ENCODE assay signal across 18 cellular contexts in the genomic region with DNA sequence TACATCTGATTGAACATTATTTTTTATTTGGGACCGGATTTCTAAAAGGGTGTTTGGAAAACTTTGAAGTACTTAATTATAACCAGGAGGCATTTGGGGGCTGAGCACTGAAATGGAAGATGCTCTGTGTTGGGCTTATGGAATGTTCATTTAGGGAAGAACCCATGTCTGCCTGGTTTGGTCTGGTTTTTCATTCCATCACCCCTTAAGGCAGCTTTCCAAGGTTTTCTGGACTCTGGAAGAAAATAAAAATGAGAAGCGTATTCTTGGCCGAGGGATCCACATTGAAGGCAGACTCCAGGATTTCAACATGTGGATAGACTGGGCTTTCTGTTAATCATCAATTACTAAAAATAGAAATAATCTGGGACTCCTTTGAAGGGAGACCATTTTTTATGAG.
DNase-seq lines count a peak whose midpoint lies in the region; ATAC-seq, FAIRE-seq and TF ChIP-seq lines count a peak whose summit lies in the region.
"Had no signal": no experiment of that assay in that cellular context is flagged by ENCODE, and none has a peak within 500 bp of the region (broad histone marks: within the 10 kb centered on the region; RNA-seq: fewer than 3 reads in every experiment).

No MANE protein-coding gene starts in this region.

- H3K4me1 ChIP-seq in ascending aorta (peaks cover 4 to 9% of the 10 kb centered on the region in 2 donors), skeletal muscle tissue (ENCODE audit: control insufficient read depth in 3 of 3, insufficient read depth in 3 of 3, low read length in 3 of 3) (peaks cover 0 to 11% (median 0%) of the 10 kb centered on the region in 3 donors), foreskin keratinocyte (no peaks in the 10 kb centered on the region), mucosa of descending colon (ENCODE audit: low read depth) (peaks cover 6% of the 10 kb centered on the region)

- H3K36me3 ChIP-seq in ascending aorta (no peaks in the 10 kb centered on the region), skeletal muscle tissue (ENCODE audit: control insufficient read depth in 3 of 3, insufficient read depth in 3 of 3, low read length in 3 of 3) (no peaks in the 10 kb centered on the region), mucosa of descending colon (ENCODE audit: low read depth) (no peaks in the 10 kb centered on the region)

- H3K27ac ChIP-seq in ascending aorta (peak overlapping the region; percentile 31 to 37), skeletal muscle tissue (ENCODE audit: low read depth, low read length) (peak overlapping the region; percentile 33), foreskin keratinocyte (no peak overlapping the region)
- H3K27ac ChIP-seq: HL-60, KMS-11 had no signal

- H3K4me3 ChIP-seq in ascending aorta = no peak overlapping the region
- no peak overlapping the region for H3K4me3 ChIP-seq in skeletal muscle tissue (ENCODE audit: low read length in 3 of 3)
- H3K4me3 ChIP-seq in mucosa of descending colon = no peak overlapping the region

- ATAC-seq in HG02852 (IDR thresholded peaks at IDR 0.05; ENCODE audit: unreplicated experiment) = no peak
- ATAC-seq in foreskin keratinocyte = no peak
- no peak for ATAC-seq in mucosa of descending colon
- ATAC-seq: HCT116 had no signal

- H3K27me3 ChIP-seq in ascending aorta = no peaks in the 10 kb centered on the region
- no peaks in the 10 kb centered on the region for H3K27me3 ChIP-seq in skeletal muscle tissue (ENCODE audit: control insufficient read depth in 3 of 3, insufficient read depth in 3 of 3, low read length in 3 of 3)
- peaks cover 11% of the 10 kb centered on the region for H3K27me3 ChIP-seq in foreskin keratinocyte

- TF ChIP-seq CTCF in ascending aorta (IDR thresholded peaks at IDR 0.05) (no peak), foreskin keratinocyte (conservative IDR thresholded peaks at IDR 0.05) (no peak), mucosa of descending colon (IDR thresholded peaks at IDR 0.05) (no peak)

- no peak for DNase-seq in ascending aorta (ENCODE audit: low spot score in 2 of 2)
- peak; percentile 19 for DNase-seq in medulla oblongata (ENCODE audit: extremely low spot score)
- DNase-seq in foreskin keratinocyte = no peak
- no peak for DNase-seq in mucosa of descending colon
- DNase-seq: ACHN, DMS 273 treated with DMSO at 0.1 percent for 48 hours, DND-41, MV-4-11, NCI-H1694 treated with DMSO at 0.1 percent for 48 hours, SHP77, SK-N-SH had no signal

- FAIRE-seq in endometrium (lab: Jason Lieb, UNC) = peak; percentile 82
- FAIRE-seq: RCC 7860 had no signal

- no peak overlapping the region for H3K9ac ChIP-seq in skeletal muscle tissue (ENCODE audit: low read depth in 1 of 3, low read length in 3 of 3)
- H3K9ac ChIP-seq: KMS-11, SK-N-SH had no signal

- intact Hi-C loops in ascending aorta (cut with DNase I) (loop anchor here (2.0 kb wide), 1 partner anchor 19 kb away; no protein-coding TSS in a partner anchor), mucosa of descending colon (cut with DNase I, micrococcal nuclease) (no loop called here)

- H3K9me3 ChIP-seq in ascending aorta = no peaks in the 10 kb centered on the region
- H3K9me3 ChIP-seq in skeletal muscle tissue (ENCODE audit: control insufficient read depth in 3 of 3, low read length in 3 of 3) = no peaks in the 10 kb centered on the region
- H3K9me3 ChIP-seq in mucosa of descending colon = no peaks in the 10 kb centered on the region
- H3K9me3 ChIP-seq: SK-N-SH had no signal
